Comparison of ENCODE assay signal across 8 cellular contexts in genomic region chr1:244325056-244325764, GRCh38.
DNase-seq lines count a peak whose midpoint lies in the region; ATAC-seq and TF ChIP-seq lines count a peak whose summit lies in the region.

No MANE protein-coding gene starts in this region.

- peak; percentile 71 for ATAC-seq in GM19397 (IDR thresholded peaks at IDR 0.05; ENCODE audit: unreplicated experiment)
- peak; percentile 66 for ATAC-seq in HG03378 (IDR thresholded peaks at IDR 0.05; ENCODE audit: unreplicated experiment)

- H2BK5ac ChIP-seq in neuronal stem cell (ENCODE audit: low read length), result no peak overlapping the region

- no peak for TF ChIP-seq POLR2A in prostate gland (IDR thresholded peaks at IDR 0.05)

- WGBS in prostate gland, result 43% methylated on average over 8 of the region's 8 CpGs
- WGBS in neuronal stem cell (ENCODE audit: extremely low coverage in 2 of 2, insufficient read length in 2 of 2, insufficient replicate concordance in 1 of 2), 2 donors, result no CpG with 5 or more reads among the region's 8 CpGs

- no peak overlapping the region for H3K18ac ChIP-seq in neuronal stem cell (ENCODE audit: low read length)

- H2BK120ac ChIP-seq in neuronal stem cell (ENCODE audit: low read depth, low read length), result no peak overlapping the region

- peaks cover 5 to 12% (median 7%) of the 10 kb centered on the region in 8 donors for H3K9me3 Mint-ChIP-seq in CD4-positive, alpha-beta memory T cell
- H3K9me3 Mint-ChIP-seq in activated naive CD4-positive, alpha-beta T cell treated with anti-CD3 and anti-CD28 coated beads, Interleukin-2, amount 10 ng/mL, durations not matched to agents 7 days and 5 days, result peaks cover 11% of the 10 kb centered on the region

- no peak overlapping the region for H2BK15ac ChIP-seq in neuronal stem cell (ENCODE audit: low read length)

- no peaks in the 10 kb centered on the region for H3K79me1 ChIP-seq in neuronal stem cell (ENCODE audit: low read depth, low read length)

- H3K4me1 ChIP-seq in CD4-positive, alpha-beta memory T cell (ENCODE audit: insufficient read depth, low read length), result peaks cover 39% of the 10 kb centered on the region
- H3K4me1 ChIP-seq in prostate gland (replicated peaks), result peaks cover 16% of the 10 kb centered on the region
- H3K4me1 ChIP-seq in neuronal stem cell (ENCODE audit: control insufficient read depth in 2 of 2, insufficient read depth in 1 of 2, low read depth in 1 of 2, low read length in 2 of 2), result peaks cover 0 to 5% of the 10 kb centered on the region in 2 donors

- H2AFZ ChIP-seq in neuronal stem cell (ENCODE audit: low read length), result no peak overlapping the region

- no peak overlapping the region for H2BK12ac ChIP-seq in neuronal stem cell (ENCODE audit: low read length)

- peaks cover 4 to 8% of the 10 kb centered on the region in 2 donors for H3K36me3 Mint-ChIP-seq in CD4-positive, alpha-beta memory T cell
- H3K36me3 Mint-ChIP-seq in activated naive CD4-positive, alpha-beta T cell treated with anti-CD3 and anti-CD28 coated beads, Interleukin-2, amount 10 ng/mL, durations not matched to agents 7 days and 5 days, result peaks cover 6% of the 10 kb centered on the region

- H3K36me3 ChIP-seq in CD4-positive, alpha-beta memory T cell (ENCODE audit: insufficient read depth, low read length), result no peaks in the 10 kb centered on the region
- H3K36me3 ChIP-seq in prostate gland (no peaks in the 10 kb centered on the region), neuronal stem cell (replicated peaks in 1 of 2; ENCODE audit: control insufficient read depth in 2 of 2, insufficient read depth in 2 of 2, low read length in 2 of 2) (no peaks in the 10 kb centered on the region)

- H3K4me3 ChIP-seq in CD4-positive, alpha-beta memory T cell (ENCODE audit: low read length in 2 of 2), result no peak overlapping the region
- H3K4me3 ChIP-seq in prostate gland, result no peak overlapping the region
- no peak overlapping the region for H3K4me3 ChIP-seq in neuronal stem cell (ENCODE audit: low read length in 2 of 2)

- H3K27ac Mint-ChIP-seq in CD4-positive, alpha-beta memory T cell, result peak overlapping the region; percentile 80 to 95 (median 92)
- H3K27ac Mint-ChIP-seq in activated naive CD4-positive, alpha-beta T cell treated with anti-CD3 and anti-CD28 coated beads, Interleukin-2, amount 10 ng/mL, durations not matched to agents 7 days and 5 days, result peak overlapping the region; percentile 85

- intact Hi-C loops in CD4-positive, alpha-beta memory T cell (cut with micrococcal nuclease), result no loop called here
- intact Hi-C loops in prostate gland (cut with DNase I), result no loop called here

- no peaks in the 10 kb centered on the region for H3K9me3 ChIP-seq in CD4-positive, alpha-beta memory T cell (ENCODE audit: control insufficient read depth in 1 of 2, low read length in 2 of 2)
- H3K9me3 ChIP-seq in prostate gland (no peaks in the 10 kb centered on the region), neuronal stem cell (replicated peaks in 1 of 2; ENCODE audit: control insufficient read depth in 2 of 2, insufficient read depth in 1 of 2, low read depth in 1 of 2, low read length in 2 of 2) (peaks cover 2 to 15% of the 10 kb centered on the region in 2 donors)

- H3K4ac ChIP-seq in neuronal stem cell (ENCODE audit: low read length), result no peak overlapping the region

- H3K27me3 Mint-ChIP-seq in CD4-positive, alpha-beta memory T cell, result no peaks in the 10 kb centered on the region
- H3K27me3 Mint-ChIP-seq in activated naive CD4-positive, alpha-beta T cell treated with anti-CD3 and anti-CD28 coated beads, Interleukin-2, amount 10 ng/mL, durations not matched to agents 7 days and 5 days, result no peaks in the 10 kb centered on the region

- H4K91ac ChIP-seq in neuronal stem cell (ENCODE audit: low read depth, low read length, poor library complexity), result no peak overlapping the region

- H3K27me3 ChIP-seq in CD4-positive, alpha-beta memory T cell (ENCODE audit: insufficient read depth, low read length), result no peaks in the 10 kb centered on the region
- H3K27me3 ChIP-seq in prostate gland (replicated peaks; ENCODE audit: insufficient read depth) (no peaks in the 10 kb centered on the region), neuronal stem cell (ENCODE audit: control insufficient read depth in 3 of 3, insufficient read depth in 3 of 3, low read depth in 1 of 3, low read length in 3 of 3) (no peaks in the 10 kb centered on the region)

- no peak for TF ChIP-seq CTCF in prostate gland (IDR thresholded peaks at IDR 0.05)

- H3K14ac ChIP-seq in neuronal stem cell (ENCODE audit: low read length), result no peak overlapping the region

- peak overlapping the region; percentile 32 for H3K27ac ChIP-seq in CD4-positive, alpha-beta memory T cell (ENCODE audit: low read depth, low read length)
- H3K27ac ChIP-seq in prostate gland (peak overlapping the region; percentile 81 to 86), neuronal stem cell (replicated peaks; ENCODE audit: low read length) (no peak overlapping the region)

- no peak overlapping the region for H3K4me2 ChIP-seq in neuronal stem cell (ENCODE audit: insufficient read depth, low read length, poor library complexity, severe bottlenecking)

- no peak overlapping the region for H2AK5ac ChIP-seq in neuronal stem cell (ENCODE audit: low read depth, low read length)

- peaks cover 15 to 53% (median 38%) of the 10 kb centered on the region in 4 donors for H3K4me1 Mint-ChIP-seq in CD4-positive, alpha-beta memory T cell
- peaks cover 49% of the 10 kb centered on the region for H3K4me1 Mint-ChIP-seq in activated naive CD4-positive, alpha-beta T cell treated with anti-CD3 and anti-CD28 coated beads, Interleukin-2, amount 10 ng/mL, durations not matched to agents 7 days and 5 days

- no peak overlapping the region for H3K9ac ChIP-seq in neuronal stem cell (ENCODE audit: low read depth, low read length, poor library complexity)

- H3K23ac ChIP-seq in neuronal stem cell (ENCODE audit: low read depth, low read length, poor library complexity), result no peak overlapping the region

- H4K8ac ChIP-seq in neuronal stem cell (ENCODE audit: low read depth, low read length), result no peak overlapping the region

- H3K4me3 Mint-ChIP-seq in CD4-positive, alpha-beta memory T cell, result peak overlapping the region; percentile 45 to 90 (median 82)
- no peak overlapping the region for H3K4me3 Mint-ChIP-seq in activated naive CD4-positive, alpha-beta T cell treated with anti-CD3 and anti-CD28 coated beads, Interleukin-2, amount 10 ng/mL, durations not matched to agents 7 days and 5 days

- POLR2A ChIA-PET in CD4-positive, alpha-beta memory T cell (lab: Charles Lee; ENCODE audit: partially characterized antibody), result interaction anchor here (0.6 to 1.9 kb wide), 9 partner anchors 10 to 508 kb away, joined by 3 to 8 read pairs (median 4); partner anchors contain the start of gene ADSS2

- peak; percentile 29 to 64 (median 41) for DNase-seq in CD4-positive, alpha-beta memory T cell
- DNase-seq in activated naive CD4-positive, alpha-beta T cell treated with anti-CD3 and anti-CD28 coated beads, Interleukin-2, amount 10 ng/mL, durations not matched to agents 7 days and 5 days, result peak; percentile 36
- DNase-seq in prostate gland (ENCODE audit: low spot score), result no peak
- no peak for DNase-seq in neuronal stem cell (ENCODE audit: low spot score)
- DNase-seq in NCI-H82 treated with DMSO at 0.1 percent for 48 hours (lab: John Stamatoyannopoulos, UW; ENCODE audit: unreplicated experiment), result no peak
- no peak for DNase-seq in NCI-H2227 (lab: John Stamatoyannopoulos, UW; ENCODE audit: unreplicated experiment)

- CTCF ChIA-PET in CD4-positive, alpha-beta memory T cell (lab: Charles Lee; ENCODE audit: partially characterized antibody), result interaction anchor here (1.0 to 1.4 kb wide), 3 partner anchors 17 to 26 kb away, joined by 3 to 8 read pairs (median 6); no protein-coding TSS in a partner anchor
- CTCF ChIA-PET in activated naive CD4-positive, alpha-beta T cell treated with anti-CD3 and anti-CD28 coated beads, Interleukin-2, amount 10 ng/mL, durations not matched to agents 7 days and 5 days (lab: Charles Lee), result interaction anchor here (0.9 to 2.5 kb wide), 5 partner anchors 15 to 89 kb away, joined by 3 to 7 read pairs (median 4); no protein-coding TSS in a partner anchor

Comparison
In these comparisons a context has a peak if more than half of its experiments do, and no peak if none do; other contexts are left out.
1. DNase-seq: peak in CD4-positive, alpha-beta memory T cell (5 of 5) and activated naive CD4-positive, alpha-beta T cell treated with anti-CD3 and anti-CD28 coated beads, Interleukin-2, amount 10 ng/mL, durations not matched to agents 7 days and 5 days (single experiment); none in prostate gland (single experiment), neuronal stem cell (single experiment), NCI-H82 treated with DMSO at 0.1 percent for 48 hours (single experiment) and NCI-H2227 (single experiment).